In genomic region chr12:118981285-118982201, GRCh38 we compare ENCODE assay signal across 10 cellular contexts. TPM values are rescaled to one million over a fixed set of nuclear protein-coding genes. Genes with fewer than 3 reads are reported as not detected.
DNase-seq lines count a peak whose midpoint lies in the region; ATAC-seq and TF ChIP-seq lines count a peak whose summit lies in the region.
"Had no signal": no experiment of that assay in that cellular context is flagged by ENCODE, and none has a peak within 500 bp of the region (broad histone marks: within the 10 kb centered on the region; RNA-seq: fewer than 3 reads in every experiment).

A gene with protein sequence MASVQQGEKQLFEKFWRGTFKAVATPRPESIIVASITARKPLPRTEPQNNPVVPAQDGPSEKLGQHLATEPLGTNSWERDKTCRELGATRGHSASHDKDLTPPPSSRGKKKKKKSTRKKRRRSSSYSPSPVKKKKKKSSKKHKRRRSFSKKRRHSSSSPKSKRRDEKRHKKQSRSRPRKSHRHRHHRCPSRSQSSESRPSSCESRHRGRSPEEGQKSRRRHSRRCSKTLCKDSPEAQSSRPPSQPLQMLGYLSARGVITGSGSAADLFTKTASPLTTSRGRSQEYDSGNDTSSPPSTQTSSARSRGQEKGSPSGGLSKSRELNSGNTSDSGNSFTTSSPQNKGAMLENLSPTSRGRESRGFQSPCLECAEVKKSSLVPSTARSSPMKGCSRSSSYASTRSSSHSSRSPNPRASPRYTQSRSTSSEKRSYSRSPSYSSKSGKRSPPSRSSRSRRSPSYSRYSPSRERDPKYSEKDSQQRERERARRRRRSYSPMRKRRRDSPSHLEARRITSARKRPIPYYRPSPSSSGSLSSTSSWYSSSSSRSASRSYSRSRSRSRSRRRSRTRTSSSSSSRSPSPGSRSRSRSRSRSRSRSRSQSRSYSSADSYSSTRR (plus strand): TSS chr12:118981541. CDS start chr12:118981883, 342 bp downstream.

- DNase-seq in DMS53 treated with DMSO at 0.1 percent for 48 hours (lab: John Stamatoyannopoulos, UW; ENCODE audit: unreplicated experiment) (peak; percentile 40), NCI-H1930 (lab: John Stamatoyannopoulos, UW) (peak; percentile 78 to 89), anterior cingulate cortex (lab: John Stamatoyannopoulos, UW) (peak in 54 of 58 donors; percentile 12 to 88 (median 52)), lower lobe of right lung (peak; percentile 40), A172 (ENCODE audit: low spot score) (no peak), ovary (no peak)
- no peak for DNase-seq in activated effector memory CD4-positive, alpha-beta T cell treated with anti-CD3 and anti-CD28 coated beads, Interleukin-2, amount 50 U/mL, for 16 hours
- DNase-seq in effector memory CD4-positive, alpha-beta T cell = no peak
- DNase-seq: transverse colon had no signal

- no peak for TF ChIP-seq EP300 in ovary (IDR thresholded peaks at IDR 0.05)

- H3K36me3 ChIP-seq in lower lobe of right lung = no peaks in the 10 kb centered on the region
- no peaks in the 10 kb centered on the region for H3K36me3 ChIP-seq in effector memory CD4-positive, alpha-beta T cell (ENCODE audit: control insufficient read depth, insufficient read depth, low read length)
- no peaks in the 10 kb centered on the region for H3K36me3 ChIP-seq in ovary
- H3K36me3 ChIP-seq: transverse colon had no signal

- H3K9me3 ChIP-seq in lower lobe of right lung (no peaks in the 10 kb centered on the region), ovary (no peaks in the 10 kb centered on the region)
- H3K9me3 ChIP-seq in effector memory CD4-positive, alpha-beta T cell (ENCODE audit: control insufficient read depth, low read length) = no peaks in the 10 kb centered on the region
- H3K9me3 ChIP-seq: transverse colon had no signal

- H3K4me1 ChIP-seq in lower lobe of right lung = peaks cover 7% of the 10 kb centered on the region
- H3K4me1 ChIP-seq in effector memory CD4-positive, alpha-beta T cell (ENCODE audit: control insufficient read depth, insufficient read depth, low read length, poor library complexity, severe bottlenecking) = no peaks in the 10 kb centered on the region
- H3K4me1 ChIP-seq in ovary (ENCODE audit: insufficient read depth) = no peaks in the 10 kb centered on the region

- ATAC-seq in lower lobe of right lung = peak; percentile 26 to 40

- WGBS in ovary, 3 donors = 1% methylated on average over 60 to 64 of the region's 64 CpGs

- no peak for TF ChIP-seq POLR2A in ovary (IDR thresholded peaks at IDR 0.05)

- H3K27me3 ChIP-seq in lower lobe of right lung (ENCODE audit: low read depth) (peaks cover 51% of the 10 kb centered on the region), ovary (no peaks in the 10 kb centered on the region)
- no peaks in the 10 kb centered on the region for H3K27me3 ChIP-seq in effector memory CD4-positive, alpha-beta T cell (replicated peaks; ENCODE audit: control insufficient read depth, insufficient read depth, low read length, poor library complexity, severe bottlenecking)

- intact Hi-C loops in lower lobe of right lung (cut with DNase I) = no loop called here
- intact Hi-C loops in ovary (cut with DNase I) = no loop called here

- H3K4me3 ChIP-seq in lower lobe of right lung = no peak within 1 kb of the TSS
- H3K4me3 ChIP-seq in effector memory CD4-positive, alpha-beta T cell (ENCODE audit: insufficient read depth, low read depth, low read length, poor library complexity, severe bottlenecking) = no peak within 1 kb of the TSS
- no peak within 1 kb of the TSS for H3K4me3 ChIP-seq in ovary
- H3K4me3 ChIP-seq: transverse colon had no signal

- no peak within 1 kb of the TSS for H3K27ac ChIP-seq in lower lobe of right lung
- no peak within 1 kb of the TSS for H3K27ac ChIP-seq in effector memory CD4-positive, alpha-beta T cell (ENCODE audit: insufficient read depth, low read length, poor library complexity, severe bottlenecking)
- H3K27ac ChIP-seq in ovary = no peak within 1 kb of the TSS
- H3K27ac ChIP-seq: transverse colon had no signal

- no peak for TF ChIP-seq CTCF in lower lobe of right lung (IDR thresholded peaks at IDR 0.05)
- TF ChIP-seq CTCF in ovary (IDR thresholded peaks at IDR 0.05) = no peak

RNA-seq across cellular contexts. Expression of the gene that starts here (rescaled TPM):
- total RNA-seq in lower lobe of right lung (not detected), ovary (under 1 TPM in 1 of 7 donors, not detected in 6; 0.02 TPM)
- total RNA-seq in A172 (2014; rRNA removed; shearing (Covaris generic)) = not detected in 2 replicates
- polyA plus RNA-seq in ovary = under 1 TPM; 0.02 TPM
- total RNA-seq: pulmonary artery endothelial cell had no signal

Comparison
In these comparisons a context has a peak if more than half of its experiments do, and no peak if none do; other contexts are left out.
1. Peak in DNase-seq and ATAC-seq in lower lobe of right lung; RNA of the gene not detected or under 1 TPM.
2. DNase-seq: peak in DMS53 treated with DMSO at 0.1 percent for 48 hours (single experiment), NCI-H1930 (2 of 2) and anterior cingulate cortex (54 of 58); none in A172 (single experiment), activated effector memory CD4-positive, alpha-beta T cell treated with anti-CD3 and anti-CD28 coated beads, Interleukin-2, amount 50 U/mL, for 16 hours (single experiment), effector memory CD4-positive, alpha-beta T cell (0 of 3) and ovary (0 of 5).